In the genomic region with DNA sequence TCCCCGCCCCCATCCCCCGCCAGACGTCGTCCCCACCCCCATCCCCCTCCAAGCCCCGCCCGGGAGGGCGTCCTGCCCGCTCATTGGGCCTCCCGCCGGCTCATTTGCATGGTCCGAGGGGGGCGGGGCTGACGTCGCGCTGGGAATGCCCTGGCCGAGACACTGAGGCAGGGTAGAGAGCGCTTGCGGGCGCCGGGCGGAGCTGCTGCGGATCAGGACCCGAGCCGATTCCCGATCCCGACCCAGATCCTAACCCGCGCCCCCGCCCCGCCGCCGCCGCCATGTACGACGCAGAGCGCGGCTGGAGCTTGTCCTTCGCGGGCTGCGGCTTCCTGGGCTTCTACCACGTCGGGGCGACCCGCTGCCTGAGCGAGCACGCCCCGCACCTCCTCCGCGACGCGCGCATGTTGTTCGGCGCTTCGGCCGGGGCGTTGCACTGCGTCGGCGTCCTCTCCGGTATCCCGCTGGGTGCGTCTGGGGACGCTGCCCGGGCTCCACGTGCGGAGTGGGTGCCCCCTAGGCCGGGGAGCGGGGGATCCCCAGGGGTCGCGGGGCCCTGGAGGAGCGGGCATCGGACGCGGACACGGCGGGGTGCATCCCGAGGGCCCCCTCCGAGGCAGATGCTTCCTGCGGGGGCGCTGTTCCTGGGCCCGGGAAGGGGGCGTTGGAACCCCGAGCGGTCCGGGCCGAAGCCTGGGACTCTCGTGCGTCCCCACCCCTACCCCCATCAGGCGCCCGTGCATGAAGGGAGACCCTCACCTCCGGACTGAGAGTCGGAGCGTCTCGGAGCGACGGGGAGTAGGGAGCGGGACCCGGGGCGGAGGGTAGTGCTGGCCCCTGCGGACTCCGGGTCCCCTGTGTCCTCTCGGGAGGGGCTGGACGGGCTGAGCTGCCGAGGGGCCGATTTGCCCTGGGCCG, we compare ENCODE assay signal across 1 cellular context.
TF ChIP-seq lines count a peak whose summit lies in the region.

A gene with protein sequence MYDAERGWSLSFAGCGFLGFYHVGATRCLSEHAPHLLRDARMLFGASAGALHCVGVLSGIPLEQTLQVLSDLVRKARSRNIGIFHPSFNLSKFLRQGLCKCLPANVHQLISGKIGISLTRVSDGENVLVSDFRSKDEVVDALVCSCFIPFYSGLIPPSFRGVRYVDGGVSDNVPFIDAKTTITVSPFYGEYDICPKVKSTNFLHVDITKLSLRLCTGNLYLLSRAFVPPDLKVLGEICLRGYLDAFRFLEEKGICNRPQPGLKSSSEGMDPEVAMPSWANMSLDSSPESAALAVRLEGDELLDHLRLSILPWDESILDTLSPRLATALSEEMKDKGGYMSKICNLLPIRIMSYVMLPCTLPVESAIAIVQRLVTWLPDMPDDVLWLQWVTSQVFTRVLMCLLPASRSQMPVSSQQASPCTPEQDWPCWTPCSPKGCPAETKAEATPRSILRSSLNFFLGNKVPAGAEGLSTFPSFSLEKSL (plus strand): TSS at position 175 of the 918 bp plus-strand sequence. CDS start 107 bp downstream, at position 282.

TF ChIP-seq in HepG2, 621 proteins besides CTCF, POLR2A, EP300 and RAD21 (continued from another document and continues in another):
- TF ChIP-seq, protein P1, sequence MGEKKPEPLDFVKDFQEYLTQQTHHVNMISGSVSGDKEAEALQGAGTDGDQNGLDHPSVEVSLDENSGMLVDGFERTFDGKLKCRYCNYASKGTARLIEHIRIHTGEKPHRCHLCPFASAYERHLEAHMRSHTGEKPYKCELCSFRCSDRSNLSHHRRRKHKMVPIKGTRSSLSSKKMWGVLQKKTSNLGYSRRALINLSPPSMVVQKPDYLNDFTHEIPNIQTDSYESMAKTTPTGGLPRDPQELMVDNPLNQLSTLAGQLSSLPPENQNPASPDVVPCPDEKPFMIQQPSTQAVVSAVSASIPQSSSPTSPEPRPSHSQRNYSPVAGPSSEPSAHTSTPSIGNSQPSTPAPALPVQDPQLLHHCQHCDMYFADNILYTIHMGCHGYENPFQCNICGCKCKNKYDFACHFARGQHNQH (CRISPR knock-in tag; IDR thresholded peaks at IDR 0.05): peak; percentile 56; the same call in 1 of the 2 replicates
- TF ChIP-seq ZNF501 (CRISPR knock-in tag; IDR thresholded peaks at IDR 0.05): peak; percentile 55
- no peak; the same call in 1 of the 2 replicates for TF ChIP-seq SNAI1 (CRISPR knock-in tag; IDR thresholded peaks at IDR 0.05; ENCODE audit: borderline replicate concordance)
- TF ChIP-seq ZNF550 (CRISPR knock-in tag; IDR thresholded peaks at IDR 0.05; ENCODE audit: borderline replicate concordance): 0 out of 2 replicates have a peak, but pooled peaks have one; percentile 36
- peak; percentile 57; the same call in 1 of the 2 replicates for TF ChIP-seq ZNF788 (CRISPR knock-in tag; IDR thresholded peaks at IDR 0.05; ENCODE audit: borderline replicate concordance)
- 0 out of 2 replicates have a peak, but pooled peaks have one; percentile 50 for TF ChIP-seq ZFP36L1 (CRISPR knock-in tag; IDR thresholded peaks at IDR 0.05)
- TF ChIP-seq, protein P2, sequence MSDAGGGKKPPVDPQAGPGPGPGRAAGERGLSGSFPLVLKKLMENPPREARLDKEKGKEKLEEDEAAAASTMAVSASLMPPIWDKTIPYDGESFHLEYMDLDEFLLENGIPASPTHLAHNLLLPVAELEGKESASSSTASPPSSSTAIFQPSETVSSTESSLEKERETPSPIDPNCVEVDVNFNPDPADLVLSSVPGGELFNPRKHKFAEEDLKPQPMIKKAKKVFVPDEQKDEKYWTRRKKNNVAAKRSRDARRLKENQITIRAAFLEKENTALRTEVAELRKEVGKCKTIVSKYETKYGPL (CRISPR knock-in tag; IDR thresholded peaks at IDR 0.05): peak; percentile 23; the same call in 1 of the 2 replicates
- TF ChIP-seq ZNF891 (CRISPR knock-in tag; IDR thresholded peaks at IDR 0.05): 0 out of 2 replicates have a peak, but pooled peaks have one; percentile 31
- TF ChIP-seq MED13 (CRISPR knock-in tag; IDR thresholded peaks at IDR 0.05): peak; percentile 77; the same call in 1 of the 2 replicates
- peak; percentile 94 for TF ChIP-seq FOXC1 (CRISPR knock-in tag; IDR thresholded peaks at IDR 0.05; ENCODE audit: borderline replicate concordance)
- 0 out of 2 replicates have a peak, but pooled peaks have one; percentile 65 for TF ChIP-seq ZMAT3 (CRISPR knock-in tag; conservative IDR thresholded peaks at IDR 0.05)
- TF ChIP-seq, protein P3, sequence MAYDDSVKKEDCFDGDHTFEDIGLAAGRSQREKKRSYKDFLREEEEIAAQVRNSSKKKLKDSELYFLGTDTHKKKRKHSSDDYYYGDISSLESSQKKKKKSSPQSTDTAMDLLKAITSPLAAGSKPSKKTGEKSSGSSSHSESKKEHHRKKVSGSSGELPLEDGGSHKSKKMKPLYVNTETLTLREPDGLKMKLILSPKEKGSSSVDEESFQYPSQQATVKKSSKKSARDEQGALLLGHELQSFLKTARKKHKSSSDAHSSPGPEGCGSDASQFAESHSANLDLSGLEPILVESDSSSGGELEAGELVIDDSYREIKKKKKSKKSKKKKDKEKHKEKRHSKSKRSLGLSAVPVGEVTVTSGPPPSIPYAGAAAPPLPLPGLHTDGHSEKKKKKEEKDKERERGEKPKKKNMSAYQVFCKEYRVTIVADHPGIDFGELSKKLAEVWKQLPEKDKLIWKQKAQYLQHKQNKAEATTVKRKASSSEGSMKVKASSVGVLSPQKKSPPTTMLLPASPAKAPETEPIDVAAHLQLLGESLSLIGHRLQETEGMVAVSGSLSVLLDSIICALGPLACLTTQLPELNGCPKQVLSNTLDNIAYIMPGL (CRISPR knock-in tag; IDR thresholded peaks at IDR 0.05; ENCODE audit: borderline replicate concordance in 1 of 2, low read depth in 1 of 2): peak; percentile 82 to 98; a peak in 2 of 4 replicates
- TF ChIP-seq GLI4 (CRISPR knock-in tag; IDR thresholded peaks at IDR 0.05; ENCODE audit: borderline replicate concordance): peak; percentile 80; the same call in 1 of the 2 replicates
- 0 out of 2 replicates have a peak, but pooled peaks have one; percentile 17 for TF ChIP-seq ZNF430 (CRISPR knock-in tag; IDR thresholded peaks at IDR 0.05)
- TF ChIP-seq, protein P4, sequence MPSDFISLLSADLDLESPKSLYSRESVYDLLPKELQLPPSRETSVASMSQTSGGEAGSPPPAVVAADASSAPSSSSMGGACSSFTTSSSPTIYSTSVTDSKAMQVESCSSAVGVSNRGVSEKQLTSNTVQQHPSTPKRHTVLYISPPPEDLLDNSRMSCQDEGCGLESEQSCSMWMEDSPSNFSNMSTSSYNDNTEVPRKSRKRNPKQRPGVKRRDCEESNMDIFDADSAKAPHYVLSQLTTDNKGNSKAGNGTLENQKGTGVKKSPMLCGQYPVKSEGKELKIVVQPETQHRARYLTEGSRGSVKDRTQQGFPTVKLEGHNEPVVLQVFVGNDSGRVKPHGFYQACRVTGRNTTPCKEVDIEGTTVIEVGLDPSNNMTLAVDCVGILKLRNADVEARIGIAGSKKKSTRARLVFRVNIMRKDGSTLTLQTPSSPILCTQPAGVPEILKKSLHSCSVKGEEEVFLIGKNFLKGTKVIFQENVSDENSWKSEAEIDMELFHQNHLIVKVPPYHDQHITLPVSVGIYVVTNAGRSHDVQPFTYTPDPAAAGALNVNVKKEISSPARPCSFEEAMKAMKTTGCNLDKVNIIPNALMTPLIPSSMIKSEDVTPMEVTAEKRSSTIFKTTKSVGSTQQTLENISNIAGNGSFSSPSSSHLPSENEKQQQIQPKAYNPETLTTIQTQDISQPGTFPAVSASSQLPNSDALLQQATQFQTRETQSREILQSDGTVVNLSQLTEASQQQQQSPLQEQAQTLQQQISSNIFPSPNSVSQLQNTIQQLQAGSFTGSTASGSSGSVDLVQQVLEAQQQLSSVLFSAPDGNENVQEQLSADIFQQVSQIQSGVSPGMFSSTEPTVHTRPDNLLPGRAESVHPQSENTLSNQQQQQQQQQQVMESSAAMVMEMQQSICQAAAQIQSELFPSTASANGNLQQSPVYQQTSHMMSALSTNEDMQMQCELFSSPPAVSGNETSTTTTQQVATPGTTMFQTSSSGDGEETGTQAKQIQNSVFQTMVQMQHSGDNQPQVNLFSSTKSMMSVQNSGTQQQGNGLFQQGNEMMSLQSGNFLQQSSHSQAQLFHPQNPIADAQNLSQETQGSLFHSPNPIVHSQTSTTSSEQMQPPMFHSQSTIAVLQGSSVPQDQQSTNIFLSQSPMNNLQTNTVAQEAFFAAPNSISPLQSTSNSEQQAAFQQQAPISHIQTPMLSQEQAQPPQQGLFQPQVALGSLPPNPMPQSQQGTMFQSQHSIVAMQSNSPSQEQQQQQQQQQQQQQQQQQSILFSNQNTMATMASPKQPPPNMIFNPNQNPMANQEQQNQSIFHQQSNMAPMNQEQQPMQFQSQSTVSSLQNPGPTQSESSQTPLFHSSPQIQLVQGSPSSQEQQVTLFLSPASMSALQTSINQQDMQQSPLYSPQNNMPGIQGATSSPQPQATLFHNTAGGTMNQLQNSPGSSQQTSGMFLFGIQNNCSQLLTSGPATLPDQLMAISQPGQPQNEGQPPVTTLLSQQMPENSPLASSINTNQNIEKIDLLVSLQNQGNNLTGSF (CRISPR knock-in tag; IDR thresholded peaks at IDR 0.05): 0 out of 2 replicates have a peak, but pooled peaks have one; percentile 28
- TF ChIP-seq ZNF564 (CRISPR knock-in tag; IDR thresholded peaks at IDR 0.05): peak; percentile 50; the same call in 1 of the 2 replicates
- TF ChIP-seq, protein P5, sequence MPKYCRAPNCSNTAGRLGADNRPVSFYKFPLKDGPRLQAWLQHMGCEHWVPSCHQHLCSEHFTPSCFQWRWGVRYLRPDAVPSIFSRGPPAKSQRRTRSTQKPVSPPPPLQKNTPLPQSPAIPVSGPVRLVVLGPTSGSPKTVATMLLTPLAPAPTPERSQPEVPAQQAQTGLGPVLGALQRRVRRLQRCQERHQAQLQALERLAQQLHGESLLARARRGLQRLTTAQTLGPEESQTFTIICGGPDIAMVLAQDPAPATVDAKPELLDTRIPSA (CRISPR knock-in tag; IDR thresholded peaks at IDR 0.05; ENCODE audit: borderline replicate concordance): no peak; the same call in 1 of the 2 replicates
- TF ChIP-seq ZNF790 (CRISPR knock-in tag; IDR thresholded peaks at IDR 0.05; ENCODE audit: borderline replicate concordance): peak; percentile 91; the same call in 1 of the 2 replicates
- peak; percentile 26; the same call in 1 of the 2 replicates for TF ChIP-seq SP5 (CRISPR knock-in tag; IDR thresholded peaks at IDR 0.05; ENCODE audit: borderline replicate concordance, low read depth)
- peak; percentile 80 for TF ChIP-seq ZMYM4 (CRISPR knock-in tag; IDR thresholded peaks at IDR 0.05)
- peak; percentile 54; the same call in 1 of the 2 replicates for TF ChIP-seq ZNF367 (CRISPR knock-in tag; IDR thresholded peaks at IDR 0.05; ENCODE audit: borderline replicate concordance)
- no peak for TF ChIP-seq ZNF562 (CRISPR knock-in tag; IDR thresholded peaks at IDR 0.05; ENCODE audit: borderline replicate concordance)
- peak; percentile 73 for TF ChIP-seq YEATS4 (CRISPR knock-in tag; IDR thresholded peaks at IDR 0.05; ENCODE audit: borderline replicate concordance)
- peak; percentile 64 for TF ChIP-seq NFYC (CRISPR knock-in tag; IDR thresholded peaks at IDR 0.05)
- TF ChIP-seq SRSF1 (optimal IDR thresholded peaks at IDR 0.05; ENCODE audit: low read depth, low read length): peak; percentile 65
- TF ChIP-seq ZNF589 (CRISPR knock-in tag; conservative IDR thresholded peaks at IDR 0.05): no peak; the same call in 1 of the 2 replicates
- peak; percentile 95 for TF ChIP-seq TAF1 (CRISPR knock-in tag; IDR thresholded peaks at IDR 0.05)
- TF ChIP-seq KLF16 (CRISPR knock-in tag; IDR thresholded peaks at IDR 0.05): peak in 1 of 2 experiments; percentile 25; a peak in 2 of 4 replicates
- TF ChIP-seq KLF12 (CRISPR knock-in tag; IDR thresholded peaks at IDR 0.05; ENCODE audit: borderline replicate concordance): no peak; the same call in 1 of the 2 replicates
- peak; percentile 73; the same call in 1 of the 2 replicates for TF ChIP-seq ZNF337 (CRISPR knock-in tag; IDR thresholded peaks at IDR 0.05; ENCODE audit: borderline replicate concordance, low read depth)
- no peak for TF ChIP-seq ZNF713 (CRISPR knock-in tag; IDR thresholded peaks at IDR 0.05)
- peak; percentile 36; the same call in 1 of the 2 replicates for TF ChIP-seq CAMTA2 (CRISPR knock-in tag; IDR thresholded peaks at IDR 0.05; ENCODE audit: borderline replicate concordance)
- TF ChIP-seq ZNF782 (CRISPR knock-in tag; IDR thresholded peaks at IDR 0.05; ENCODE audit: borderline replicate concordance): peak; percentile 49; the same call in 1 of the 2 replicates
- TF ChIP-seq, protein P6, sequence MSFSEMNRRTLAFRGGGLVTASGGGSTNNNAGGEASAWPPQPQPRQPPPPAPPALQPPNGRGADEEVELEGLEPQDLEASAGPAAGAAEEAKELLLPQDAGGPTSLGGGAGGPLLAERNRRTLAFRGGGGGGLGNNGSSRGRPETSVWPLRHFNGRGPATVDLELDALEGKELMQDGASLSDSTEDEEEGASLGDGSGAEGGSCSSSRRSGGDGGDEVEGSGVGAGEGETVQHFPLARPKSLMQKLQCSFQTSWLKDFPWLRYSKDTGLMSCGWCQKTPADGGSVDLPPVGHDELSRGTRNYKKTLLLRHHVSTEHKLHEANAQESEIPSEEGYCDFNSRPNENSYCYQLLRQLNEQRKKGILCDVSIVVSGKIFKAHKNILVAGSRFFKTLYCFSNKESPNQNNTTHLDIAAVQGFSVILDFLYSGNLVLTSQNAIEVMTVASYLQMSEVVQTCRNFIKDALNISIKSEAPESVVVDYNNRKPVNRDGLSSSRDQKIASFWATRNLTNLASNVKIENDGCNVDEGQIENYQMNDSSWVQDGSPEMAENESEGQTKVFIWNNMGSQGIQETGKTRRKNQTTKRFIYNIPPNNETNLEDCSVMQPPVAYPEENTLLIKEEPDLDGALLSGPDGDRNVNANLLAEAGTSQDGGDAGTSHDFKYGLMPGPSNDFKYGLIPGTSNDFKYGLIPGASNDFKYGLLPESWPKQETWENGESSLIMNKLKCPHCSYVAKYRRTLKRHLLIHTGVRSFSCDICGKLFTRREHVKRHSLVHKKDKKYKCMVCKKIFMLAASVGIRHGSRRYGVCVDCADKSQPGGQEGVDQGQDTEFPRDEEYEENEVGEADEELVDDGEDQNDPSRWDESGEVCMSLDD (CRISPR knock-in tag; IDR thresholded peaks at IDR 0.05; ENCODE audit: borderline replicate concordance): peak; percentile 87; the same call in 1 of the 2 replicates
- TF ChIP-seq ARID2 (CRISPR knock-in tag; IDR thresholded peaks at IDR 0.05; ENCODE audit: borderline replicate concordance): no peak
- no peak for TF ChIP-seq ZNF83 (CRISPR knock-in tag; IDR thresholded peaks at IDR 0.05; ENCODE audit: borderline replicate concordance)
- 0 out of 2 replicates have a peak, but pooled peaks have one; percentile 79 for TF ChIP-seq ZNF234 (CRISPR knock-in tag; conservative IDR thresholded peaks at IDR 0.05)
- peak; percentile 89 for TF ChIP-seq ZSCAN21 (CRISPR knock-in tag; IDR thresholded peaks at IDR 0.05; ENCODE audit: borderline replicate concordance)
- TF ChIP-seq ZNF558 (CRISPR knock-in tag; IDR thresholded peaks at IDR 0.05; ENCODE audit: borderline replicate concordance): peak; percentile 73; the same call in 1 of the 2 replicates
- peak; percentile 59 for TF ChIP-seq HOXA3 (CRISPR knock-in tag; IDR thresholded peaks at IDR 0.05)
- no peak for TF ChIP-seq POGZ (CRISPR knock-in tag; IDR thresholded peaks at IDR 0.05)
- no peak for TF ChIP-seq ZKSCAN5 (CRISPR knock-in tag; IDR thresholded peaks at IDR 0.05)
- peak; percentile 22; the same call in 1 of the 2 replicates for TF ChIP-seq MAZ (IDR thresholded peaks at IDR 0.05; ENCODE audit: borderline replicate concordance, low read depth, low read length)
- TF ChIP-seq MAZ (CRISPR knock-in tag; IDR thresholded peaks at IDR 0.05; ENCODE audit: low read depth): no peak; the same call in 1 of the 2 replicates
